Comparison of ENCODE assay signal across 8 cellular contexts in the genomic region with DNA sequence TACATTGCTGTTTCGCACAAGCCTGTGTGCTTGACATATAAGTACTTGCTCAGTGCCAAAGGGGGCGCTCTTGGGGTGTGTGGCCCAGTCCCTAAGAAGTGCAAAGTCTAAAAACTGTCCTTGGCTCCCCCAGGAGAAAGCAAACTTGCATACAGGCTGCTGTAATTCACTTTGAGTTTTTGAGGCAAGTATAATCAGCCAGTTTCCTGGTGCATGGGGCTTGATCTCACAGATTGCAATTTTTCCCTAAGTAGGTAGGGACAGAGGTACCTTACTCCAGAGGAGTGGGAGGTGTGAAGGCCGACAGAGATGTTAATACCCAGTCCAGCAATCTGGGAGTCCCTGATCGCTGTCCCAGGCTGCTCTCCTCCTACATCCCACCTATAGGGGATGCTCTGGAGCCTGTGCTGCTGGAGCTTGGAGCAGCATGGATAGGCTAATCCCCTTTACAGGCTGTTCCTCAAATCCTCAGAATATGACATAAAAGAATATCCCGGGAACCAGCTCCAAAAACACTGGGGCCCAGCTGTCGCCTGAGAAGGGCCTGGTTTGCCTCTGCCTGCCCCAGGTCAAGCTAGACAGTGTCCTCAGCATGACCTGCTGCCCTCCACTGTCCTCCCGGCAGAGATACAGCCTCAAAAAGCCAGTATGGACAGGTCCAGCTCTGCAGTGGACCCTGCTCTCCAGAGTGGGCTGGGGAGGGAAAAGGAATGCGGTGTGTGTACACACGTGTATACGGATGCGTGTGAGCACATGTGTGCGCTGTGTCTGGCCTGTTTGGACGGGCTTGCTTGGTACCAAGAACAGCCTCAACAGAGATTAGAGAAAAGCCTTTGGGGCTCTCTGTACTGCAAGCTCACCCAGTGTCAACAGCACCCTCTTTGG.
DNase-seq lines count a peak whose midpoint lies in the region; ATAC-seq and TF ChIP-seq lines count a peak whose summit lies in the region.

No MANE protein-coding gene starts in this region.

- H3K4me3 Mint-ChIP-seq in activated naive CD8-positive, alpha-beta T cell treated with anti-CD3 and anti-CD28 coated beads for 36 hours: no peak overlapping the region
- H3K4me3 Mint-ChIP-seq in activated naive CD8-positive, alpha-beta T cell treated with anti-CD3 and anti-CD28 coated beads, Interleukin-2, amount 50 U/mL, for 24 hours: no peak overlapping the region

- H3K27me3 Mint-ChIP-seq in activated naive CD8-positive, alpha-beta T cell treated with anti-CD3 and anti-CD28 coated beads for 36 hours: no peaks in the 10 kb centered on the region
- H3K27me3 Mint-ChIP-seq in activated naive CD8-positive, alpha-beta T cell treated with anti-CD3 and anti-CD28 coated beads, Interleukin-2, amount 50 U/mL, for 24 hours: no peaks in the 10 kb centered on the region

- peaks cover 71 to 100% (median 96%) of the 10 kb centered on the region in 9 donors for H3K4me1 ChIP-seq in heart right ventricle

- in situ Hi-C loops in SK-MEL-5 (cut with HindIII; ENCODE audit: low pct_unique_long_range_greater_than_20kb, low sequenced_read_pairs): no loop called here

- TF ChIP-seq CTCF in heart right ventricle (IDR thresholded peaks at IDR 0.05): peak in 7 of 9 donors; percentile 22 to 59 (median 40)

- H3K27me3 ChIP-seq in heart right ventricle: no peaks in the 10 kb centered on the region

- H3K9me3 ChIP-seq in heart right ventricle: no peaks in the 10 kb centered on the region

- no peaks in the 10 kb centered on the region for H3K4me1 Mint-ChIP-seq in activated naive CD8-positive, alpha-beta T cell treated with anti-CD3 and anti-CD28 coated beads for 36 hours
- no peaks in the 10 kb centered on the region for H3K4me1 Mint-ChIP-seq in activated naive CD8-positive, alpha-beta T cell treated with anti-CD3 and anti-CD28 coated beads, Interleukin-2, amount 50 U/mL, for 24 hours

- no peaks in the 10 kb centered on the region for H3K9me3 Mint-ChIP-seq in activated naive CD8-positive, alpha-beta T cell treated with anti-CD3 and anti-CD28 coated beads for 36 hours
- no peaks in the 10 kb centered on the region for H3K9me3 Mint-ChIP-seq in activated naive CD8-positive, alpha-beta T cell treated with anti-CD3 and anti-CD28 coated beads, Interleukin-2, amount 50 U/mL, for 24 hours

- WGBS in heart right ventricle, 2 donors: 60 to 66% methylated on average over 13 of the region's 13 CpGs

- H3K27ac ChIP-seq in heart right ventricle: peak overlapping the region; percentile 65 to 97 (median 90)
- peak overlapping the region in 20 of 21 experiments; percentile 33 to 94 (median 77) for H3K27ac ChIP-seq in skin epidermis

- peak; percentile 14 for DNase-seq in activated naive CD8-positive, alpha-beta T cell treated with anti-CD3 and anti-CD28 coated beads for 36 hours
- no peak for DNase-seq in activated naive CD8-positive, alpha-beta T cell treated with anti-CD3 and anti-CD28 coated beads, Interleukin-2, amount 50 U/mL, for 24 hours
- peak; percentile 66 for DNase-seq in SK-MEL-5 (ENCODE audit: low read depth, low spot score)
- DNase-seq in heart right ventricle: no peak
- no peak for DNase-seq in GM19240 (ENCODE audit: insufficient read length, low spot score)
- no peak for DNase-seq in effector CD8-positive, alpha-beta T cell (lab: John Stamatoyannopoulos, UW)
- no peak for DNase-seq in A172 (ENCODE audit: low spot score)

- intact Hi-C loops in heart right ventricle (cut with DNase I): loop anchor here in 7 of 10 donors (2.0 to 10.0 kb wide), 6 partner anchors 47 to 67 kb away; no protein-coding TSS in a partner anchor

- no peaks in the 10 kb centered on the region for H3K36me3 ChIP-seq in heart right ventricle

- ATAC-seq in activated naive CD8-positive, alpha-beta T cell treated with anti-CD3 and anti-CD28 coated beads, Interleukin-2, amount 50 U/mL, for 24 hours: no peak
- ATAC-seq in heart right ventricle: peak in 3 of 8 donors; percentile 10 to 16 (median 13)

- no peak overlapping the region for H3K4me3 ChIP-seq in heart right ventricle
- no peak overlapping the region for H3K4me3 ChIP-seq in skin epidermis

- H3K36me3 Mint-ChIP-seq in activated naive CD8-positive, alpha-beta T cell treated with anti-CD3 and anti-CD28 coated beads for 36 hours: no peaks in the 10 kb centered on the region
- no peaks in the 10 kb centered on the region for H3K36me3 Mint-ChIP-seq in activated naive CD8-positive, alpha-beta T cell treated with anti-CD3 and anti-CD28 coated beads, Interleukin-2, amount 50 U/mL, for 24 hours (ENCODE audit: low read depth)

- no peak overlapping the region for H3K27ac Mint-ChIP-seq in activated naive CD8-positive, alpha-beta T cell treated with anti-CD3 and anti-CD28 coated beads for 36 hours
- H3K27ac Mint-ChIP-seq in activated naive CD8-positive, alpha-beta T cell treated with anti-CD3 and anti-CD28 coated beads, Interleukin-2, amount 50 U/mL, for 24 hours: no peak overlapping the region

Comparison
In these comparisons a context has a peak if more than half of its experiments do, and no peak if none do; other contexts are left out.
1. DNase-seq: peak in activated naive CD8-positive, alpha-beta T cell treated with anti-CD3 and anti-CD28 coated beads for 36 hours (single experiment) and SK-MEL-5 (single experiment); none in activated naive CD8-positive, alpha-beta T cell treated with anti-CD3 and anti-CD28 coated beads, Interleukin-2, amount 50 U/mL, for 24 hours (single experiment), heart right ventricle (0 of 2), GM19240 (single experiment), effector CD8-positive, alpha-beta T cell (single experiment) and A172 (single experiment).